In the genomic region with DNA sequence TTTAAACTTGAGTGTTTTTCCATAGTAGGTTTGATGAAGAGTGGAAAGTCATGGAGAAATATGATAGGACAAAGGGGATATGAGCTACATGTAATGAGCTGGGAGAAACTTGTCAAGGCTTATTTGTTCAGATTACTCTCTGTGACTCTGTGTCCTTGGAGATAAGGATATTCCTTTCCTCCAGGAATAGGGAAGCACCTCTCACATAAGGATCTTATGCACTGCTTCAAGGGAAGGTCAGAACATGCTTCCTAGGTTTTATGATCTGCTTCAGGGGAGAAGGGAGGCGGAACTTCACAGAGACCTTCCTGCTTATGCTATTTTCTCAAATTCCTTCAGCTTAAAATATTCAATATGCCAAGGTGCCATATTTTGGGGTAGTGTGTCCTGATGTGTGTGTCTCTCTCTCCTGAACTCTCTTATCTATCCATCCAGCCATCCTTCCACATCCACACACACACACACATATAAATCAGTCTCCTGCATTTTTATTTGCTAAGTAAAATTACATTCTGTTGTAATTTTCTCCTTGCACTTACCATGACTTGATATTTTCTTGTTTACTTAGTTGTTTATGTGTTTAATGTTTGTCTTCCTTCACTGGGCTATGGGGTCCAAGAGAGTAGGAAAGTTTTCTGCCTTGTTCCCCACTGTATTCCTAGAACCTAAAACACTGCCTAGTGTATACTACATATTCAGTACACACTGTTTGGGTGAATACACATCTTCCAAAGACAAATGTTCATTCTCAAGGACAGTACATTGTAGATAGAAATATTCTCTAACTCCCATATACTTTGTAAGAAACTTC, we compare ENCODE assay signal across 1 cellular context.
A peak's percentile ranks its signal among the peaks of the same experiment; 100 is the strongest.
TF ChIP-seq lines count a peak whose summit lies in the region.

No MANE protein-coding gene starts in this region.

TF ChIP-seq in K562, 482 proteins besides CTCF, POLR2A, EP300 and RAD21 (continues in another document):
- TF ChIP-seq CBX3 (IDR thresholded peaks at IDR 0.05; ENCODE audit: borderline replicate concordance in 1 of 2, low read length in 2 of 2) = no peak
- peak; percentile 33; the same call in 1 of the 2 replicates for TF ChIP-seq ZBTB2 (IDR thresholded peaks at IDR 0.05)
- no peak for TF ChIP-seq ELF4 (CRISPR knock-in tag; IDR thresholded peaks at IDR 0.05)
- TF ChIP-seq NCOA6 (IDR thresholded peaks at IDR 0.05) = no peak
- TF ChIP-seq PRMT5 (CRISPR knock-in tag; IDR thresholded peaks at IDR 0.05) = no peak
- TF ChIP-seq TCF15 (CRISPR knock-in tag; IDR thresholded peaks at IDR 0.05) = no peak
- no peak for TF ChIP-seq BRF1 (IDR thresholded peaks at IDR 0.05; ENCODE audit: borderline replicate concordance, extremely low read depth, insufficient read length)
- 0 out of 2 replicates have a peak, but pooled peaks have one; percentile 6 for TF ChIP-seq ARID2 (IDR thresholded peaks at IDR 0.05)
- TF ChIP-seq XRCC4 (IDR thresholded peaks at IDR 0.05; ENCODE audit: extremely low read depth, insufficient read depth, insufficient read length) = no peak
- no peak for TF ChIP-seq ZC3H4 (CRISPR knock-in tag; IDR thresholded peaks at IDR 0.05; ENCODE audit: borderline replicate concordance)
- TF ChIP-seq, protein P1, sequence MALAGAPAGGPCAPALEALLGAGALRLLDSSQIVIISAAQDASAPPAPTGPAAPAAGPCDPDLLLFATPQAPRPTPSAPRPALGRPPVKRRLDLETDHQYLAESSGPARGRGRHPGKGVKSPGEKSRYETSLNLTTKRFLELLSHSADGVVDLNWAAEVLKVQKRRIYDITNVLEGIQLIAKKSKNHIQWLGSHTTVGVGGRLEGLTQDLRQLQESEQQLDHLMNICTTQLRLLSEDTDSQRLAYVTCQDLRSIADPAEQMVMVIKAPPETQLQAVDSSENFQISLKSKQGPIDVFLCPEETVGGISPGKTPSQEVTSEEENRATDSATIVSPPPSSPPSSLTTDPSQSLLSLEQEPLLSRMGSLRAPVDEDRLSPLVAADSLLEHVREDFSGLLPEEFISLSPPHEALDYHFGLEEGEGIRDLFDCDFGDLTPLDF (CRISPR knock-in tag; IDR thresholded peaks at IDR 0.05) = no peak
- TF ChIP-seq ZKSCAN1 (IDR thresholded peaks at IDR 0.05; ENCODE audit: low read depth, low read length) = no peak
- no peak for TF ChIP-seq ZBTB5 (IDR thresholded peaks at IDR 0.05)
- TF ChIP-seq HNRNPK (IDR thresholded peaks at IDR 0.05; ENCODE audit: low read depth, low read length, poor library complexity, severe bottlenecking) = no peak
- TF ChIP-seq FIP1L1 (IDR thresholded peaks at IDR 0.05; ENCODE audit: low read depth, low read length, poor library complexity, severe bottlenecking) = no peak
- no peak for TF ChIP-seq JUNB (CRISPR knock-in tag; conservative IDR thresholded peaks at IDR 0.05)
- TF ChIP-seq TCFL5 (CRISPR knock-in tag; conservative IDR thresholded peaks at IDR 0.05) = no peak
- 0 out of 2 replicates have a peak, but pooled peaks have one; percentile 12 for TF ChIP-seq RBFOX2 (IDR thresholded peaks at IDR 0.05; ENCODE audit: low read depth, low read length)
- TF ChIP-seq FOXM1 (IDR thresholded peaks at IDR 0.05; ENCODE audit: low read depth) = 0 out of 2 replicates have a peak, but pooled peaks have one; percentile 7
- no peak for TF ChIP-seq FOXM1 (CRISPR knock-in tag; IDR thresholded peaks at IDR 0.05; ENCODE audit: low read depth)
- 0 out of 2 replicates have a peak, but pooled peaks have one; percentile 15 for TF ChIP-seq ATF7 (IDR thresholded peaks at IDR 0.05)
- TF ChIP-seq, protein P2, sequence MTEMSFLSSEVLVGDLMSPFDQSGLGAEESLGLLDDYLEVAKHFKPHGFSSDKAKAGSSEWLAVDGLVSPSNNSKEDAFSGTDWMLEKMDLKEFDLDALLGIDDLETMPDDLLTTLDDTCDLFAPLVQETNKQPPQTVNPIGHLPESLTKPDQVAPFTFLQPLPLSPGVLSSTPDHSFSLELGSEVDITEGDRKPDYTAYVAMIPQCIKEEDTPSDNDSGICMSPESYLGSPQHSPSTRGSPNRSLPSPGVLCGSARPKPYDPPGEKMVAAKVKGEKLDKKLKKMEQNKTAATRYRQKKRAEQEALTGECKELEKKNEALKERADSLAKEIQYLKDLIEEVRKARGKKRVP (CRISPR knock-in tag; IDR thresholded peaks at IDR 0.05) = no peak
- no peak; the same call in 1 of the 2 replicates for TF ChIP-seq MBD2 (IDR thresholded peaks at IDR 0.05; ENCODE audit: borderline replicate concordance, low read depth)
- no peak for TF ChIP-seq ZNF436 (CRISPR knock-in tag; IDR thresholded peaks at IDR 0.05)
- no peak for TF ChIP-seq CREM (IDR thresholded peaks at IDR 0.05; ENCODE audit: low read depth)
- TF ChIP-seq RBM22 (IDR thresholded peaks at IDR 0.05; ENCODE audit: low read depth, low read length, poor library complexity, severe bottlenecking) = no peak
- TF ChIP-seq KDM1A (IDR thresholded peaks at IDR 0.05) = peak; percentile 38 to 60; a peak in 3 of 4 replicates
- no peak; a peak in 1 of 4 replicates for TF ChIP-seq CSDE1 (IDR thresholded peaks at IDR 0.05)
- no peak for TF ChIP-seq PHB (CRISPR knock-in tag; IDR thresholded peaks at IDR 0.05)
- TF ChIP-seq TEAD1 (CRISPR knock-in tag; IDR thresholded peaks at IDR 0.05) = peak in 1 of 2 experiments; percentile 19; a peak in 1 of 4 replicates
- no peak for TF ChIP-seq MEF2A (IDR thresholded peaks at IDR 0.05; ENCODE audit: control insufficient read depth, low read depth, low read length)
- no peak for TF ChIP-seq MCM5 (IDR thresholded peaks at IDR 0.05; ENCODE audit: low read depth)
- TF ChIP-seq ZFP30 (CRISPR knock-in tag; IDR thresholded peaks at IDR 0.05; ENCODE audit: borderline replicate concordance) = no peak
- no peak for TF ChIP-seq PCBP2 (IDR thresholded peaks at IDR 0.05; ENCODE audit: low read depth, low read length, poor library complexity, severe bottlenecking)
- no peak for TF ChIP-seq THRB (CRISPR knock-in tag; conservative IDR thresholded peaks at IDR 0.05)
- no peak for TF ChIP-seq DDX20 (tag; IDR thresholded peaks at IDR 0.05; ENCODE audit: low read depth)
- no peak; the same call in 1 of the 2 replicates for TF ChIP-seq CHAMP1 (IDR thresholded peaks at IDR 0.05)
- TF ChIP-seq ZNF583 (CRISPR knock-in tag; IDR thresholded peaks at IDR 0.05) = no peak
- no peak for TF ChIP-seq ZBTB40 (IDR thresholded peaks at IDR 0.05)
- no peak for TF ChIP-seq ZBTB40 (CRISPR knock-in tag; IDR thresholded peaks at IDR 0.05)
- TF ChIP-seq ZNF232 (CRISPR knock-in tag; IDR thresholded peaks at IDR 0.05) = no peak
